In the genomic region with DNA sequence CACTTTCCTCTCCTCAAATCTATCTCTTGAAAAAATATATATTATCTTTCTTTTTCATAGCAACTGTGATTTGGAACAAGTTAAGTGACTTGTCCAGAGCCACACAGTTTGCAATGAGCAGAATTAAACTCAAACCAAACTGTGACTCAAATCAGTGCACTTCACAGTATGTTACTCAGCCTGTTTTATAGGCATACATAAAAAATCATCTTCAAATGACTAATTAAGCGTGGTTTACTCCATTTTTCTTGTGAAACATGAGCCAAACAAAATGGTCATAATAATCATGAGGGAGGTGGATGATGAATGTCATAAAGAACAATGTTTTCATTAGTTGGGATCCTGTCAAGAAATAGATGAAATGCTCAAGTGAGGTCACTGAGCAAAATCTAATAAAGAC, we compare ENCODE assay signal across 32 cellular contexts. TPM values are rescaled to one million over a fixed set of nuclear protein-coding genes. Genes with fewer than 3 reads are reported as not detected.
"Had no signal": no experiment of that assay in that cellular context is flagged by ENCODE, and none has a peak within 500 bp of the region (broad histone marks: within the 10 kb centered on the region; RNA-seq: fewer than 3 reads in every experiment).

No MANE protein-coding gene starts in this region.

- H3K79me2 ChIP-seq: hepatocyte had no signal

- H3K36me3 ChIP-seq: adrenal gland, gastroesophageal sphincter, heart right ventricle, WERI-Rb-1 had no signal

- H3K4me3 ChIP-seq: adrenal gland, body of pancreas, coronary artery, dorsolateral prefrontal cortex, gastroesophageal sphincter, heart right ventricle, hepatocyte had no signal

- ATAC-seq: activated CD4-positive, CD25-positive, alpha-beta regulatory T cell treated with anti-CD3 and anti-CD28 coated beads, Interleukin-2, amount 50 U/mL, for 24 hours; activated CD8-positive, alpha-beta memory T cell treated with anti-CD3 and anti-CD28 coated beads, Interleukin-2, amount 10 ng/mL, durations not matched to agents 7 days and 5 days; activated CD8-positive, alpha-beta T cell treated with anti-CD3 and anti-CD28 coated beads, Interleukin-2, amount 10 ng/mL, durations not matched to agents 7 days and 5 days; activated naive CD8-positive, alpha-beta T cell treated with anti-CD3 and anti-CD28 coated beads, Interleukin-2, amount 50 U/mL, for 24 hours; body of pancreas; esophagus mucosa; foreskin keratinocyte; gastroesophageal sphincter; heart right ventricle had no signal

- H3K27me3 ChIP-seq: adrenal gland, body of pancreas, dorsolateral prefrontal cortex, gastroesophageal sphincter, hepatocyte had no signal

- H3K4me1 ChIP-seq: adrenal gland, body of pancreas, foreskin keratinocyte, gastroesophageal sphincter, heart right ventricle had no signal

- H3K9me3 ChIP-seq: adrenal gland, body of pancreas, gastroesophageal sphincter, heart right ventricle had no signal

- DNase-seq: activated B cell treated with CpG ODN at 0.5 μM for 24 hours; activated CD4-positive, alpha-beta memory T cell treated with anti-CD3 and anti-CD28 coated beads for 36 hours; activated CD4-positive, alpha-beta T cell treated with anti-CD3 and anti-CD28 coated beads for 48 hours; activated CD8-positive, alpha-beta memory T cell treated with anti-CD3 and anti-CD28 coated beads, Interleukin-2, amount 10 ng/mL, durations not matched to agents 7 days and 5 days; activated CD8-positive, alpha-beta memory T cell treated with anti-CD3 and anti-CD28 coated beads, Interleukin-2, amount 50 U/mL, for 4 hours; activated CD8-positive, alpha-beta T cell treated with anti-CD3 and anti-CD28 coated beads, Interleukin-2, amount 10 ng/mL, durations not matched to agents 7 days and 5 days; activated effector memory CD4-positive, alpha-beta T cell treated with anti-CD3 and anti-CD28 coated beads, Interleukin-2, amount 50 U/mL, for 16 hours; activated naive CD4-positive, alpha-beta T cell treated with anti-CD3 and anti-CD28 coated beads for 36 hours; activated naive CD8-positive, alpha-beta T cell treated with anti-CD3 and anti-CD28 coated beads for 36 hours; activated naive CD8-positive, alpha-beta T cell treated with anti-CD3 and anti-CD28 coated beads, Interleukin-2, amount 50 U/mL, for 24 hours; activated T-cell treated with anti-CD3 and anti-CD28 coated beads, Interleukin-2, amount 50 U/mL, for 1 hour; activated T-cell treated with anti-CD3 and anti-CD28 coated beads, Interleukin-2, amount 50 U/mL, for 48 hours; adrenal gland; amygdala; aorta; body of pancreas; dorsolateral prefrontal cortex; effector memory CD4-positive, alpha-beta T cell; endodermal cell; foreskin keratinocyte; heart right ventricle; T-helper 2 cell; WERI-Rb-1 had no signal

- H3K27ac ChIP-seq: adrenal gland, body of pancreas, coronary artery, dorsolateral prefrontal cortex, foreskin keratinocyte, gastroesophageal sphincter, heart right ventricle, hepatocyte, WERI-Rb-1 had no signal

- H3K4me2 ChIP-seq: hepatocyte had no signal

- H2AFZ ChIP-seq: hepatocyte had no signal

RNA-seq across cellular contexts. Expression of a gene that starts 6.1 kb away (rescaled TPM):
- total RNA-seq: activated B cell treated with CpG ODN at 0.5 μM for 24 hours; activated CD4-positive, alpha-beta memory T cell treated with anti-CD3 and anti-CD28 coated beads for 36 hours; activated CD8-positive, alpha-beta memory T cell treated with anti-CD3 and anti-CD28 coated beads for 36 hours; activated CD8-positive, alpha-beta memory T cell treated with anti-CD3 and anti-CD28 coated beads, Interleukin-2, amount 10 ng/mL, durations not matched to agents 7 days and 5 days; activated CD8-positive, alpha-beta T cell treated with anti-CD3 and anti-CD28 coated beads, Interleukin-2, amount 10 ng/mL, durations not matched to agents 7 days and 5 days; activated naive CD4-positive, alpha-beta T cell treated with anti-CD3 and anti-CD28 coated beads for 36 hours; activated naive CD8-positive, alpha-beta T cell treated with anti-CD3 and anti-CD28 coated beads for 36 hours; activated T-helper 1 cell treated with anti-CD3 and anti-CD28 coated beads, Interleukin-12 subunit alpha, Interleukin-12 subunit beta, Interleukin-2, Interleukin-4 antibody, amounts not matched to agents 30 ng/mL and 10 ng/mL and 1 ng/mL, durations not matched to agents 14 hours and 24 hours and 36 hours; activated T-helper 2 cell treated with anti-CD3 and anti-CD28 coated beads, Interferon-gamma antibody, Interleukin-2, Interleukin-4, amounts not matched to agents 10 μg/mL and 5 μg/mL and 100 μg/mL, durations not matched to agents 14 hours and 24 hours and 36 hours; foreskin keratinocyte; T-helper 1 cell treated with Interleukin-12 subunit alpha and Interleukin-12 subunit beta and Interleukin-4 antibody, amounts not matched to agents 30 ng/mL and 1 ng/mL, for 36 hours had no signal
- polyA plus RNA-seq: aorta, foreskin keratinocyte, hepatocyte had no signal
